12 cellular contexts compared by ENCODE assay signal in genomic region chr17:10018461-10018891, GRCh38.
DNase-seq lines count a peak whose midpoint lies in the region; ATAC-seq and TF ChIP-seq lines count a peak whose summit lies in the region.
"Had no signal": no experiment of that assay in that cellular context is flagged by ENCODE, and none has a peak within 500 bp of the region (broad histone marks: within the 10 kb centered on the region; RNA-seq: fewer than 3 reads in every experiment).

No MANE protein-coding gene starts in this region.

- peak; percentile 24 for ATAC-seq in activated naive CD8-positive, alpha-beta T cell treated with anti-CD3 and anti-CD28 coated beads, Interleukin-2, amount 50 U/mL, for 24 hours
- ATAC-seq in HG03280 (IDR thresholded peaks at IDR 0.05; ENCODE audit: unreplicated experiment) = peak; percentile 77
- ATAC-seq: T-cell had no signal

- H3K4me1 Mint-ChIP-seq in activated naive CD8-positive, alpha-beta T cell treated with anti-CD3 and anti-CD28 coated beads, Interleukin-2, amount 50 U/mL, for 24 hours = peaks cover 12% of the 10 kb centered on the region
- no peaks in the 10 kb centered on the region for H3K4me1 Mint-ChIP-seq in activated naive CD8-positive, alpha-beta T cell treated with anti-CD3 and anti-CD28 coated beads for 36 hours
- H3K4me1 Mint-ChIP-seq in brain = peaks cover 76% of the 10 kb centered on the region

- no peak overlapping the region for H3K27ac ChIP-seq in RWPE1
- H3K27ac ChIP-seq: uterus had no signal

- CTCF ChIA-PET in RWPE1 (lab: Yijun Ruan, JAX) = no interaction called here

- POLR2A ChIA-PET in RWPE1 (lab: Yijun Ruan, JAX; ENCODE audit: low non-redundant PET) = no interaction called here

- H3K9me3 Mint-ChIP-seq in activated naive CD8-positive, alpha-beta T cell treated with anti-CD3 and anti-CD28 coated beads, Interleukin-2, amount 50 U/mL, for 24 hours = no peaks in the 10 kb centered on the region
- no peaks in the 10 kb centered on the region for H3K9me3 Mint-ChIP-seq in activated naive CD8-positive, alpha-beta T cell treated with anti-CD3 and anti-CD28 coated beads for 36 hours
- H3K9me3 Mint-ChIP-seq in brain = peaks cover 0 to 6% (median 0%) of the 10 kb centered on the region in 5 experiments
- H3K9me3 Mint-ChIP-seq: T-cell had no signal

- TF ChIP-seq CTCF in brain (conservative IDR thresholded peaks at IDR 0.05) (no peak), RWPE1 (conservative IDR thresholded peaks at IDR 0.05; ENCODE audit: low read depth) (no peak)

- H3K4me3 Mint-ChIP-seq in activated naive CD8-positive, alpha-beta T cell treated with anti-CD3 and anti-CD28 coated beads, Interleukin-2, amount 50 U/mL, for 24 hours = no peak overlapping the region
- H3K4me3 Mint-ChIP-seq in activated naive CD8-positive, alpha-beta T cell treated with anti-CD3 and anti-CD28 coated beads for 36 hours = no peak overlapping the region
- H3K4me3 Mint-ChIP-seq in brain = peak overlapping the region in 3 of 5 experiments; percentile 15 to 39 (median 25)
- H3K4me3 Mint-ChIP-seq: T-cell had no signal

- no peak for DNase-seq in activated naive CD8-positive, alpha-beta T cell treated with anti-CD3 and anti-CD28 coated beads, Interleukin-2, amount 50 U/mL, for 24 hours
- DNase-seq in activated naive CD8-positive, alpha-beta T cell treated with anti-CD3 and anti-CD28 coated beads for 36 hours = no peak
- DNase-seq in superior temporal gyrus (ENCODE audit: extremely low spot score) (peak; percentile 57), DMS153 (lab: John Stamatoyannopoulos, UW) (no peak), RWPE1 (ENCODE audit: low spot score) (no peak)
- DNase-seq in effector CD8-positive, alpha-beta T cell (lab: John Stamatoyannopoulos, UW) = no peak
- DNase-seq: 8988T, small intestine, uterus had no signal

- H3K36me3 Mint-ChIP-seq in activated naive CD8-positive, alpha-beta T cell treated with anti-CD3 and anti-CD28 coated beads, Interleukin-2, amount 50 U/mL, for 24 hours (ENCODE audit: low read depth) = no peaks in the 10 kb centered on the region
- no peaks in the 10 kb centered on the region for H3K36me3 Mint-ChIP-seq in activated naive CD8-positive, alpha-beta T cell treated with anti-CD3 and anti-CD28 coated beads for 36 hours
- peaks cover 5% of the 10 kb centered on the region for H3K36me3 Mint-ChIP-seq in brain
- H3K36me3 Mint-ChIP-seq: T-cell had no signal

- no peak overlapping the region for H3K27ac Mint-ChIP-seq in activated naive CD8-positive, alpha-beta T cell treated with anti-CD3 and anti-CD28 coated beads, Interleukin-2, amount 50 U/mL, for 24 hours
- H3K27ac Mint-ChIP-seq in activated naive CD8-positive, alpha-beta T cell treated with anti-CD3 and anti-CD28 coated beads for 36 hours = no peak overlapping the region
- peak overlapping the region; percentile 19 to 75 (median 40) for H3K27ac Mint-ChIP-seq in brain
- H3K27ac Mint-ChIP-seq: T-cell had no signal

- no peaks in the 10 kb centered on the region for H3K27me3 Mint-ChIP-seq in activated naive CD8-positive, alpha-beta T cell treated with anti-CD3 and anti-CD28 coated beads, Interleukin-2, amount 50 U/mL, for 24 hours
- no peaks in the 10 kb centered on the region for H3K27me3 Mint-ChIP-seq in activated naive CD8-positive, alpha-beta T cell treated with anti-CD3 and anti-CD28 coated beads for 36 hours
- H3K27me3 Mint-ChIP-seq in brain = no peaks in the 10 kb centered on the region

Comparison
In these comparisons a context has a peak if more than half of its experiments do, and no peak if none do; other contexts are left out.
1. H3K27ac Mint-ChIP-seq: peak in brain (5 of 5); none in activated naive CD8-positive, alpha-beta T cell treated with anti-CD3 and anti-CD28 coated beads, Interleukin-2, amount 50 U/mL, for 24 hours (single experiment) and activated naive CD8-positive, alpha-beta T cell treated with anti-CD3 and anti-CD28 coated beads for 36 hours (single experiment).
2. H3K4me3 Mint-ChIP-seq: peak in brain (3 of 5); none in activated naive CD8-positive, alpha-beta T cell treated with anti-CD3 and anti-CD28 coated beads, Interleukin-2, amount 50 U/mL, for 24 hours (single experiment) and activated naive CD8-positive, alpha-beta T cell treated with anti-CD3 and anti-CD28 coated beads for 36 hours (single experiment).